In the genomic region with DNA sequence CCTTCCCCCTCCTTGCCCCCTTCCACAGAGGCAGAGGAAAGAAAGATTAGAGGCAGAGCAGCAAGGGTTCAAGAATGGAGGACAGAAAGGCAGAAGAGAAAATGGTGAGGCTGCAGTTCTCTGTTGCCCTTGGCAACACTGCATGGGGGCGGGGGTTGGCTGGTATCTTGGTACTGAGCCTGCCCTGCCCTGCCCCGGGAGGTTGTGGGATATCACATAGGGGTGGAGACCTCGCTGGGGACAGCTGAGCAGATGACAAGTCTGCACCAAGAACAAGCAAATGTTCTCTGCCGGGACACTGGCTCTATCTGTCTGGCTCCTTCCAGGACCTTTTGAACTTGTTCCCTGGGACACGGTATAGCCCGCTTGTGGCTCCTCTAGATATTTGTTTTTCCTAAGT, we compare ENCODE assay signal across 11 cellular contexts. TPM values are rescaled to one million over a fixed set of nuclear protein-coding genes. Genes with fewer than 3 reads are reported as not detected.
DNase-seq lines count a peak whose midpoint lies in the region; ATAC-seq and TF ChIP-seq lines count a peak whose summit lies in the region.
"Had no signal": no experiment of that assay in that cellular context is flagged by ENCODE, and none has a peak within 500 bp of the region (broad histone marks: within the 10 kb centered on the region; RNA-seq: fewer than 3 reads in every experiment).

No MANE protein-coding gene starts in this region.

- H3K4me3 Mint-ChIP-seq in activated CD8-positive, alpha-beta memory T cell treated with anti-CD3 and anti-CD28 coated beads, Interleukin-2, amount 10 ng/mL, durations not matched to agents 7 days and 5 days: no peak overlapping the region
- H3K4me3 Mint-ChIP-seq: effector memory CD8-positive, alpha-beta T cell had no signal

- CTCF ChIA-PET in activated CD8-positive, alpha-beta memory T cell treated with anti-CD3 and anti-CD28 coated beads, Interleukin-2, amount 10 ng/mL, durations not matched to agents 7 days and 5 days (lab: Charles Lee): no interaction called here

- no peaks in the 10 kb centered on the region for H3K36me3 ChIP-seq in colonic mucosa
- H3K36me3 ChIP-seq in uterus: no peaks in the 10 kb centered on the region
- H3K36me3 ChIP-seq: HAP-1 had no signal

- H3K4me3 ChIP-seq in colonic mucosa (no peak overlapping the region), uterus (no peak overlapping the region)
- H3K4me3 ChIP-seq: HAP-1 had no signal

- H3K27me3 ChIP-seq in colonic mucosa: no peaks in the 10 kb centered on the region
- H3K27me3 ChIP-seq in uterus: no peaks in the 10 kb centered on the region

- H3K4me1 Mint-ChIP-seq in activated CD8-positive, alpha-beta memory T cell treated with anti-CD3 and anti-CD28 coated beads, Interleukin-2, amount 10 ng/mL, durations not matched to agents 7 days and 5 days: no peaks in the 10 kb centered on the region

- ATAC-seq in activated CD8-positive, alpha-beta memory T cell treated with anti-CD3 and anti-CD28 coated beads, Interleukin-2, amount 10 ng/mL, durations not matched to agents 7 days and 5 days: no peak
- ATAC-seq: effector memory CD8-positive, alpha-beta T cell had no signal

- H3K9me3 ChIP-seq in colonic mucosa: no peaks in the 10 kb centered on the region
- H3K9me3 ChIP-seq in uterus: no peaks in the 10 kb centered on the region
- H3K9me3 ChIP-seq: HAP-1 had no signal

- no peak overlapping the region for H3K27ac Mint-ChIP-seq in activated CD8-positive, alpha-beta memory T cell treated with anti-CD3 and anti-CD28 coated beads, Interleukin-2, amount 10 ng/mL, durations not matched to agents 7 days and 5 days
- H3K27ac Mint-ChIP-seq: effector memory CD8-positive, alpha-beta T cell had no signal

- intact Hi-C loops in colonic mucosa (cut with DNase I): no loop called here
- intact Hi-C loops in uterus (cut with DNase I; ENCODE audit: low total_unique reads): no loop called here

- H3K27ac ChIP-seq in colonic mucosa (no peak overlapping the region), uterus (peak overlapping the region; percentile 8 to 62)

- no peak for TF ChIP-seq POLR2A in uterus (IDR thresholded peaks at IDR 0.05)

- peak; percentile 39 for DNase-seq in activated CD8-positive, alpha-beta memory T cell treated with anti-CD3 and anti-CD28 coated beads, Interleukin-2, amount 50 U/mL, for 48 hours
- no peak for DNase-seq in activated CD8-positive, alpha-beta memory T cell treated with anti-CD3 and anti-CD28 coated beads, Interleukin-2, amount 10 ng/mL, durations not matched to agents 7 days and 5 days
- DNase-seq in colonic mucosa (peak; percentile 34), left kidney (ENCODE audit: low read depth, low spot score) (peak; percentile 26), uterus (no peak), NAMALWA (ENCODE audit: low spot score) (no peak), mucosa of gallbladder (ENCODE audit: low spot score) (no peak)
- DNase-seq in stimulated activated naive CD4-positive, alpha-beta T cell (lab: John Stamatoyannopoulos, UW): no peak
- DNase-seq: activated gamma-delta T cell treated with Interleukin-2 at 50 U/mL for 16 hours; effector memory CD8-positive, alpha-beta T cell had no signal

- no peak overlapping the region for H3K9ac ChIP-seq in colonic mucosa (ENCODE audit: low read depth in 2 of 2, low read length in 2 of 2)

- no peaks in the 10 kb centered on the region for H3K27me3 Mint-ChIP-seq in activated CD8-positive, alpha-beta memory T cell treated with anti-CD3 and anti-CD28 coated beads, Interleukin-2, amount 10 ng/mL, durations not matched to agents 7 days and 5 days

- no peaks in the 10 kb centered on the region for H3K36me3 Mint-ChIP-seq in activated CD8-positive, alpha-beta memory T cell treated with anti-CD3 and anti-CD28 coated beads, Interleukin-2, amount 10 ng/mL, durations not matched to agents 7 days and 5 days

- TF ChIP-seq CTCF in colonic mucosa (IDR thresholded peaks at IDR 0.05): no peak
- no peak for TF ChIP-seq CTCF in uterus (IDR thresholded peaks at IDR 0.05)

- H3K4me1 ChIP-seq in colonic mucosa (no peaks in the 10 kb centered on the region), uterus (no peaks in the 10 kb centered on the region)
- H3K4me1 ChIP-seq: HAP-1 had no signal

- no peaks in the 10 kb centered on the region for H3K9me3 Mint-ChIP-seq in activated CD8-positive, alpha-beta memory T cell treated with anti-CD3 and anti-CD28 coated beads, Interleukin-2, amount 10 ng/mL, durations not matched to agents 7 days and 5 days (ENCODE audit: low read depth)
- H3K9me3 Mint-ChIP-seq: effector memory CD8-positive, alpha-beta T cell had no signal

RNA-seq across cellular contexts. Expression of a gene that starts 39.8 kb away (rescaled TPM):
- 10 to 100 TPM in 1 of 2 experiments, 1 to 10 TPM in 1; 1.4 to 10.1 TPM for total RNA-seq in activated CD8-positive, alpha-beta memory T cell treated with anti-CD3 and anti-CD28 coated beads, Interleukin-2, amount 10 ng/mL, durations not matched to agents 7 days and 5 days
- total RNA-seq in colonic mucosa (1 to 10 TPM; 3.0 to 4.3 TPM), uterus (10 to 100 TPM in 2 of 4 donors, 1 to 10 TPM in 2; 3.5 to 14.3 (median 9.5) TPM), mucosa of gallbladder (5.6 TPM)

Comparison
In these comparisons a context has a peak if more than half of its experiments do, and no peak if none do; other contexts are left out.
1. DNase-seq: peak in activated CD8-positive, alpha-beta memory T cell treated with anti-CD3 and anti-CD28 coated beads, Interleukin-2, amount 50 U/mL, for 48 hours (single experiment), colonic mucosa (single experiment) and left kidney (single experiment); none in activated CD8-positive, alpha-beta memory T cell treated with anti-CD3 and anti-CD28 coated beads, Interleukin-2, amount 10 ng/mL, durations not matched to agents 7 days and 5 days (single experiment), uterus (0 of 2), stimulated activated naive CD4-positive, alpha-beta T cell (0 of 6), NAMALWA (single experiment) and mucosa of gallbladder (single experiment).